Comparison of ENCODE assay signal across 8 cellular contexts in the genomic region with DNA sequence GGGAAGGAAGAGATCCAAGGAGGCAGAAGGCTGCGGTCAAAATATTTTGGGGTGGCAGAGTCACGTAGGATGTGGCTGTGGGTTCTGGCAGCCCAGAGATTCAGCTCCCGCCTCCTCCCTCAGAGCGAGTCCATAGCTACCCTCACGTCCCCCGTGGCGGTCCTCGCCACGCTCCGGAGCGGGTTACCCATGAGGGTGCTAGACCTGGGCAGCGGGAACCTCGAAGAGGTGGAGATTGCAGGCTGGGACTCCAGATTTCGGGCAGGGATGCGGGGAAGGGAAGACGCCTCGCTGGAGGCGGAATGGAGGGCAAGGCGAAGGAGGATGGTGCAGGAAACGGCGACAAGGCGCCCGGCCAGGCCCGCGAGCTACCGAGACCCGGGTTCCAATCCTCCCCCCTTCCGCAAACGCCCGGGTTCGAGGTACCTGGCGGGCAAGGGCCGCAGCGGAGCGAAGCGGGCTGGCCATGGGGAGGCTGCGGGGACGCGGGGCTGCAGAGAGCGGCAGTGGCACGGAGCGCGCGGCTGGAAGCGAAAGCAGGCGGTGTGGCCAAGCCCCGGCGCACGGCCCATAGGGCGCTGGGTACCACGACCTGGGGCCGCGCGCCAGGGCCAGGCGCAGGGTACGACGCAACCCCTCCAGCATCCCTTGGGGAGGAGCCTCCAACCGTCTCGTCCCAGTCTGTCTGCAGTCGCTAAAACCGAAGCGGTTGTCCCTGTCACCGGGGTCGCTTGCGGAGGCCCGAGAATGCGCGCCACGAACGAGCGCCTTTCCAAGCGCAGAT. TPM values are rescaled to one million over a fixed set of nuclear protein-coding genes. Genes with fewer than 3 reads are reported as not detected.
DNase-seq lines count a peak whose midpoint lies in the region; ATAC-seq and TF ChIP-seq lines count a peak whose summit lies in the region.

No MANE protein-coding gene starts in this region.

- no peaks in the 10 kb centered on the region for H3K9me3 ChIP-seq in MG63

- H3K27me3 ChIP-seq in MG63 = no peaks in the 10 kb centered on the region

- peaks cover 8% of the 10 kb centered on the region for H3K36me3 ChIP-seq in MG63

- peak; percentile 53 for ATAC-seq in Right ventricle myocardium inferior

- WGBS in lower leg skin, 2 donors = 2 to 6% methylated on average over 40 to 45 of the region's 72 CpGs

- H3K4me3 ChIP-seq in MG63 (peak overlapping the region; percentile 59), lower leg skin (ENCODE audit: low read depth, poor library complexity, severe bottlenecking) (peak overlapping the region; percentile 43)

- no peak for TF ChIP-seq POLR2A in lower leg skin (IDR thresholded peaks at IDR 0.05)

- DNase-seq in Right ventricle myocardium inferior (ENCODE audit: missing footprints) (peak; percentile 80), cardiac septum (ENCODE audit: low spot score) (no peak), MG63 (peak; percentile 56), dermis blood vessel endothelial cell (peak; percentile 56), lower leg skin (ENCODE audit: low spot score in 2 of 2) (peak in 1 of 2 donors; percentile 85), SW 1271 (lab: John Stamatoyannopoulos, UW) (no peak), ureter (ENCODE audit: low spot score) (no peak)
- peak; percentile 50 for DNase-seq in stimulated activated CD8-positive, alpha-beta memory T cell treated with anti-CD3 and anti-CD28 coated beads, Interleukin-4, amount 100 ng/mL, for 48 hours

- no peak for TF ChIP-seq CTCF in lower leg skin (IDR thresholded peaks at IDR 0.05)

- intact Hi-C loops in Right ventricle myocardium inferior (cut with DNase I) (no loop called here), cardiac septum (cut with DNase I) (no loop called here), lower leg skin (cut with DNase I; ENCODE audit: low total_unique reads) (no loop called here)

RNA-seq across cellular contexts. Expression of a gene that starts 46.2 kb away (rescaled TPM):
- total RNA-seq in Right ventricle myocardium inferior (5.8 TPM), cardiac septum (3.5 TPM), dermis blood vessel endothelial cell (103 and 166 TPM in 2 replicates), lower leg skin (1 to 10 TPM; 1.0 to 4.6 (median 2.8) TPM), ureter (19.3 TPM)
- total RNA-seq in MG63 (2014; rRNA removed; shearing (Covaris generic); ENCODE audit: low replicate concordance) = 49.6 and 61.5 TPM in 2 replicates

Comparison
In these comparisons a context has a peak if more than half of its experiments do, and no peak if none do; other contexts are left out.
1. DNase-seq: peak in Right ventricle myocardium inferior (single experiment), MG63 (single experiment), dermis blood vessel endothelial cell (single experiment) and stimulated activated CD8-positive, alpha-beta memory T cell treated with anti-CD3 and anti-CD28 coated beads, Interleukin-4, amount 100 ng/mL, for 48 hours (single experiment); none in cardiac septum (single experiment), SW 1271 (0 of 2) and ureter (single experiment).